ENCODE assay signal across 8 cellular contexts in the genomic region with DNA sequence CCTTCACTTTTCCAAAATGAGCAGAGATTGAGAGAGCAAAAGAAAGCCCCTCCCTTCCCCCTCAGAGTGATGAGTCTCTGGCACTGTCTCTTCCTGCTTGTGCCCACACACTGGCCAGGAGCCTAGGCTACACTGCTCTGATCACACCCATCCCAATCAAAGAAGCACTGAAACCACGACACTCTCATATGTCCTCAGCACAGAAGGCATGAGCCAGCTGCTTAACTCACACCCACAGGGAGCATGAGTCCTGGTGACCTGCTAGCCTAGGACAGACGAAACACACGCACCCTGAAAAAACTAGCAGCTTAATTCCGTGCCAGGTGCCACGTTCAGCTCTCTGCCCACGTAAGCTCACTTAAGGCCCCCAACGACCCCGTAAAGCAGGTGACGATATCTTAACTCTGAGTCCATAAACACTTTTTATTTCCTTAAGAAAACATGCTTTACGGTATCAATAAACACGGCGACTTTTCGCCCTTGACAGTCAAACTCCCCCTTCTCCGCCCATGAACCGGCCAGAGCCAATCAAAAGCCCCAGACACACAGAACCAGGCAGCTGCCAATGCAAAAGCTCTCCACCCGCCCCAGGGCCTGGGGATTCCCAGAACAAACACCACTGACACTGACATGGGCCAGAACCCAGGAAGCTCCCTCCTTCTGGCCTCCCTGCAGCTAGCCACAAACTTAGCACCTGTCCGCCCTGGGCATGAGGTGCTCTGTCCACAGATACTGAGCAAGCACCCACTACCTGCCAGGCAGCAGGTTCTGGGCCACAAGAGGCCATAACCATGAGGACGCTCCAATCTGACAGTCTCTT.
DNase-seq lines count a peak whose midpoint lies in the region; ATAC-seq, FAIRE-seq and TF ChIP-seq lines count a peak whose summit lies in the region.

No MANE protein-coding gene starts in this region.

- POLR2A ChIA-PET in H1 (lab: Charles Lee; ENCODE audit: partially characterized antibody) = interaction anchor here (1.0 to 2.2 kb wide), 3 partner anchors 10 to 141 kb away, joined by 3 to 6 read pairs (median 3); no protein-coding TSS in a partner anchor

- H3K4me2 ChIP-seq in H1 (ENCODE audit: insufficient read depth in 1 of 2, low read depth in 2 of 2, low read length in 2 of 2) = peak overlapping the region in 1 of 2 experiments; percentile 40; a peak in 3 of 4 replicates

- H3K4me1 ChIP-seq in H1 (replicated peaks in 1 of 4; ENCODE audit: control insufficient read depth in 3 of 4, insufficient read depth in 4 of 4, low read length in 3 of 4) = peaks cover 2 to 18% (median 11%) of the 10 kb centered on the region in 4 experiments

- no peak for FAIRE-seq in H1 (lab: Jason Lieb, UNC)

- 77% methylated on average over 18 of the region's 18 CpGs; no CpG with 5 or more reads in 1 of the 2 experiments for WGBS in H1 (ENCODE audit: extremely low coverage in 1 of 2, insufficient coverage in 1 of 2, insufficient read length in 1 of 2, insufficient replicate concordance in 2 of 2, low coverage in 1 of 2, low lambda C conversion rate in 2 of 2, missing lambda C conversion rate in 1 of 2), 2 experiments

- peak overlapping the region; percentile 49 for H2AK5ac ChIP-seq in H1 (ENCODE audit: low read depth, low read length)

- H3K79me1 ChIP-seq in H1 (ENCODE audit: low read depth, low read length) = no peaks in the 10 kb centered on the region; the same call in 1 of the 2 replicates

- H2AFZ ChIP-seq in H1 (ENCODE audit: low read length) = no peak overlapping the region

- no peak for TF ChIP-seq POLR2A in H1 (IDR thresholded peaks at IDR 0.05; ENCODE audit: control extremely low read depth in 1 of 2, low read depth in 2 of 2, low read length in 2 of 2)

- no peak overlapping the region for H2BK20ac ChIP-seq in H1 (ENCODE audit: low read length)

- no peak overlapping the region for H3K18ac ChIP-seq in H1 (ENCODE audit: extremely low read depth, low read length)

- H2BK15ac ChIP-seq in H1 (ENCODE audit: low read length) = no peak overlapping the region

- no peak overlapping the region for H2BK5ac ChIP-seq in H1 (ENCODE audit: low read depth, low read length)

- H3K27me3 ChIP-seq in H1 (replicated peaks in 1 of 4; ENCODE audit: control insufficient read depth in 3 of 4, extremely low read depth in 1 of 4, insufficient read depth in 3 of 4, low read length in 3 of 4) = peaks cover 10 to 36% (median 35%) of the 10 kb centered on the region in 4 experiments

- H2BK12ac ChIP-seq in H1 (ENCODE audit: low read depth, low read length) = no peak overlapping the region

- no peak overlapping the region for H3K27ac ChIP-seq in H1 (ENCODE audit: low read depth, low read length)

- H3K14ac ChIP-seq in H1 (ENCODE audit: insufficient read length) = no peak overlapping the region

- no peaks in the 10 kb centered on the region for H3K36me3 ChIP-seq in H1 (ENCODE audit: control insufficient read depth in 2 of 4, insufficient read depth in 4 of 4, low read length in 3 of 4)

- no peak overlapping the region for H4K8ac ChIP-seq in H1 (ENCODE audit: extremely low read depth, insufficient read depth, low read length)

- TF ChIP-seq EP300 in H1 (IDR thresholded peaks at IDR 0.05; ENCODE audit: borderline replicate concordance in 1 of 2, low read depth in 2 of 2, low read length in 2 of 2) = no peak

- DNase-seq in A172 (ENCODE audit: low spot score) = peak; percentile 27
- DNase-seq in LNCaP clone FGC (ENCODE audit: low read depth) = peak; percentile 84
- no peak for DNase-seq in H1 (ENCODE audit: low read depth in 1 of 2, low spot score in 2 of 2)
- DNase-seq in medulla oblongata (ENCODE audit: extremely low spot score) = peak; percentile 45
- DNase-seq in stimulated activated CD4-positive, alpha-beta T cell treated with anti-CD3 and anti-CD28 coated beads, Interleukin-2, amount 100 ng/mL, for 24 hours = no peak
- DNase-seq in glomerular visceral epithelial cell (ENCODE audit: extremely low spot score) = no peak
- DNase-seq in activated naive CD4-positive, alpha-beta T cell treated with Interleukin-2 at 50 U/mL for 16 hours = no peak

- CTCF ChIA-PET in H1 (lab: Charles Lee; ENCODE audit: partially characterized antibody) = interaction anchor here (1.1 to 11.0 kb wide), 7 partner anchors 10 to 140 kb away, joined by 3 to 73 read pairs (median 6); no protein-coding TSS in a partner anchor

- no peak overlapping the region for H3K9ac ChIP-seq in H1 (replicated peaks in 1 of 4; ENCODE audit: extremely low read depth in 1 of 4, low read depth in 3 of 4, low read length in 3 of 4)

- peaks cover 3% of the 10 kb centered on the region for H3K23me2 ChIP-seq in H1 (ENCODE audit: low read depth, low read length)

- H3K4ac ChIP-seq in H1 (replicated peaks; ENCODE audit: insufficient read length, low read depth, low read length) = no peak overlapping the region

- ATAC-seq in HG03457 (IDR thresholded peaks at IDR 0.05; ENCODE audit: unreplicated experiment) = no peak

- no peak overlapping the region for H2BK120ac ChIP-seq in H1 (replicated peaks; ENCODE audit: low read depth, low read length)

- no peak for TF ChIP-seq CTCF in LNCaP clone FGC (IDR thresholded peaks at IDR 0.05; ENCODE audit: control insufficient read depth, extremely low read depth, insufficient read depth)
- no peak for TF ChIP-seq CTCF in H1 (IDR thresholded peaks at IDR 0.05; ENCODE audit: control extremely low read depth in 1 of 3, insufficient read depth in 1 of 3, low read depth in 1 of 3, low read length in 3 of 3)

- peaks cover 6 to 8% of the 10 kb centered on the region in 2 experiments for H4K20me1 ChIP-seq in H1 (replicated peaks in 1 of 2; ENCODE audit: control insufficient read depth in 1 of 2, insufficient read depth in 2 of 2, low read length in 2 of 2)

- H3K4me3 ChIP-seq in LNCaP clone FGC (ENCODE audit: low read depth, low read length) = no peak overlapping the region
- no peak overlapping the region for H3K4me3 ChIP-seq in H1 (ENCODE audit: extremely low read depth in 1 of 4, insufficient read depth in 2 of 4, low read depth in 3 of 4, low read length in 4 of 4)

- no peak overlapping the region for H3K56ac ChIP-seq in H1 (replicated peaks; ENCODE audit: insufficient read length, low read depth, low read length)

- peaks cover 0 to 7% of the 10 kb centered on the region in 2 experiments; a peak in 1 of 4 replicates for H3K9me3 ChIP-seq in H1 (ENCODE audit: insufficient read depth in 2 of 2, low read depth in 1 of 2, low read length in 1 of 2)

- no peaks in the 10 kb centered on the region for H3K79me2 ChIP-seq in H1 (ENCODE audit: control insufficient read depth in 1 of 2, insufficient read depth in 2 of 2, low read length in 2 of 2)

- no peak overlapping the region for H4K91ac ChIP-seq in H1 (replicated peaks; ENCODE audit: insufficient read length, low read length)

- H3K23ac ChIP-seq in H1 (ENCODE audit: insufficient read length) = no peak overlapping the region

- no peak overlapping the region for H4K5ac ChIP-seq in H1 (ENCODE audit: insufficient read length, low read depth, low read length)

- no peak for TF ChIP-seq RAD21 in H1 (IDR thresholded peaks at IDR 0.05 in 1 of 2, conservative IDR thresholded peaks at IDR 0.05 in 1 of 2; ENCODE audit: low read depth in 2 of 2, low read length in 2 of 2)

TF ChIP-seq in H1, 55 proteins besides CTCF, POLR2A, EP300 and RAD21:
- TF ChIP-seq, protein P1, sequence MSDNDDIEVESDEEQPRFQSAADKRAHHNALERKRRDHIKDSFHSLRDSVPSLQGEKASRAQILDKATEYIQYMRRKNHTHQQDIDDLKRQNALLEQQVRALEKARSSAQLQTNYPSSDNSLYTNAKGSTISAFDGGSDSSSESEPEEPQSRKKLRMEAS (IDR thresholded peaks at IDR 0.05) = no peak
- TF ChIP-seq SIN3A (conservative IDR thresholded peaks at IDR 0.05 in 1 of 2, IDR thresholded peaks at IDR 0.05 in 1 of 2; ENCODE audit: low read depth in 1 of 2, low read length in 2 of 2) = 0 out of 4 replicates have a peak, but pooled peaks of 1 of the 2 experiments have one; percentile 25

Comparison
In these comparisons a context has a peak if more than half of its experiments do, and no peak if none do; other contexts are left out.
1. DNase-seq: peak in A172 (single experiment), LNCaP clone FGC (single experiment) and medulla oblongata (single experiment); none in H1 (0 of 2), stimulated activated CD4-positive, alpha-beta T cell treated with anti-CD3 and anti-CD28 coated beads, Interleukin-2, amount 100 ng/mL, for 24 hours (0 of 2), glomerular visceral epithelial cell (single experiment) and activated naive CD4-positive, alpha-beta T cell treated with Interleukin-2 at 50 U/mL for 16 hours (single experiment).